ENCODE assay signal across 9 cellular contexts in genomic region chr5:141615991-141616715, GRCh38. TPM values are rescaled to one million over a fixed set of nuclear protein-coding genes. Genes with fewer than 3 reads are reported as not detected.
DNase-seq lines count a peak whose midpoint lies in the region; ATAC-seq and TF ChIP-seq lines count a peak whose summit lies in the region.
"Had no signal": no experiment of that assay in that cellular context is flagged by ENCODE, and none has a peak within 500 bp of the region (broad histone marks: within the 10 kb centered on the region; RNA-seq: fewer than 3 reads in every experiment).

No MANE protein-coding gene starts in this region.

- H3K36me3 Mint-ChIP-seq in T-helper 1 cell treated with Interleukin-12 subunit alpha and Interleukin-12 subunit beta and Interleukin-4 antibody, amounts not matched to agents 30 μg/mL and 1 μg/mL, for 36 hours (ENCODE audit: low read depth) = peaks cover 28% of the 10 kb centered on the region
- H3K36me3 Mint-ChIP-seq in effector memory CD8-positive, alpha-beta T cell (ENCODE audit: insufficient read depth) = peaks cover 39% of the 10 kb centered on the region

- H3K9me3 ChIP-seq in PC-9 (ENCODE audit: insufficient read depth, low read depth) (no peaks in the 10 kb centered on the region), skeletal muscle tissue (ENCODE audit: control insufficient read depth in 3 of 3, low read length in 3 of 3) (no peaks in the 10 kb centered on the region)

- peaks cover 37% of the 10 kb centered on the region for H3F3A ChIP-seq in PC-9 (ENCODE audit: insufficient read depth, low read depth)

- peak overlapping the region; percentile 32 for H3K27ac Mint-ChIP-seq in T-helper 1 cell treated with Interleukin-12 subunit alpha and Interleukin-12 subunit beta and Interleukin-4 antibody, amounts not matched to agents 30 μg/mL and 1 μg/mL, for 36 hours
- peak overlapping the region; percentile 92 to 94 for H3K27ac Mint-ChIP-seq in effector memory CD8-positive, alpha-beta T cell

- H3K36me3 ChIP-seq in PC-9 (ENCODE audit: low read depth) (peaks cover 14% of the 10 kb centered on the region), skeletal muscle tissue (ENCODE audit: control insufficient read depth in 3 of 3, insufficient read depth in 3 of 3, low read length in 3 of 3) (peaks cover 7 to 12% (median 10%) of the 10 kb centered on the region in 3 donors), H7 (replicated peaks; ENCODE audit: control insufficient read depth, insufficient read depth, low read length) (peaks cover 3% of the 10 kb centered on the region)

- H3K4me1 Mint-ChIP-seq in T-helper 1 cell treated with Interleukin-12 subunit alpha and Interleukin-12 subunit beta and Interleukin-4 antibody, amounts not matched to agents 30 μg/mL and 1 μg/mL, for 36 hours (ENCODE audit: low read depth) = peaks cover 51% of the 10 kb centered on the region
- H3K4me1 Mint-ChIP-seq in effector memory CD8-positive, alpha-beta T cell (ENCODE audit: low read depth in 2 of 2) = peaks cover 42 to 59% of the 10 kb centered on the region in 2 donors

- no peaks in the 10 kb centered on the region for H3K9me2 ChIP-seq in PC-9 (ENCODE audit: insufficient read depth)

- POLR2A ChIA-PET in PC-9 (lab: Charles Lee; ENCODE audit: unreplicated experiment) = interaction anchor here (0.6 to 0.7 kb wide), 2 partner anchors 12 to 1133 kb away, joined by 5 to 16 read pairs; no protein-coding TSS in a partner anchor

- no peak for TF ChIP-seq CTCF in PC-9 (conservative IDR thresholded peaks at IDR 0.05)

- H3K27me3 ChIP-seq in PC-9 (ENCODE audit: insufficient read depth, low read depth) (no peaks in the 10 kb centered on the region), skeletal muscle tissue (ENCODE audit: control insufficient read depth in 3 of 3, insufficient read depth in 3 of 3, low read length in 3 of 3) (no peaks in the 10 kb centered on the region), H7 (ENCODE audit: control insufficient read depth, insufficient read depth, low read length) (no peaks in the 10 kb centered on the region)

- peak overlapping the region; percentile 91 for H3K4me2 ChIP-seq in PC-9

- peak overlapping the region; percentile 99 for H3K4me3 Mint-ChIP-seq in T-helper 1 cell treated with Interleukin-12 subunit alpha and Interleukin-12 subunit beta and Interleukin-4 antibody, amounts not matched to agents 30 μg/mL and 1 μg/mL, for 36 hours
- peak overlapping the region; percentile 92 to 99 for H3K4me3 Mint-ChIP-seq in effector memory CD8-positive, alpha-beta T cell

- DNase-seq in T-helper 1 cell (no peak), PC-9 (no peak), NCI-H187 (lab: John Stamatoyannopoulos, UW) (no peak), H7 (no peak)
- no peak for DNase-seq in effector memory CD8-positive, alpha-beta T cell
- DNase-seq in stimulated activated CD4-positive, alpha-beta T cell treated with anti-CD3 and anti-CD28 coated beads, Interleukin-12 subunit alpha, Interleukin-12 subunit beta, amount 100 ng/mL, for 4 hours = no peak
- DNase-seq: stimulated activated CD4-positive, alpha-beta T cell treated with anti-CD3 and anti-CD28 coated beads, Interleukin-4, amount 100 ng/mL, for 1 hour had no signal

- H3K4me1 ChIP-seq in PC-9 (replicated peaks; ENCODE audit: insufficient read depth) (peaks cover 18% of the 10 kb centered on the region), skeletal muscle tissue (ENCODE audit: control insufficient read depth in 3 of 3, insufficient read depth in 3 of 3, low read length in 3 of 3) (peaks cover 27 to 43% (median 40%) of the 10 kb centered on the region in 3 donors)

- H3K9me3 Mint-ChIP-seq in T-helper 1 cell treated with Interleukin-12 subunit alpha and Interleukin-12 subunit beta and Interleukin-4 antibody, amounts not matched to agents 30 μg/mL and 1 μg/mL, for 36 hours = no peaks in the 10 kb centered on the region
- no peaks in the 10 kb centered on the region for H3K9me3 Mint-ChIP-seq in effector memory CD8-positive, alpha-beta T cell

- CTCF ChIA-PET in PC-9 (lab: Charles Lee) = no interaction called here

- H3K9ac ChIP-seq in skeletal muscle tissue (ENCODE audit: low read depth in 1 of 3, low read length in 3 of 3) = peak overlapping the region; percentile 23 to 96 (median 93)

- H3K4me3 ChIP-seq in PC-9 (no peak overlapping the region), skeletal muscle tissue (ENCODE audit: low read length in 3 of 3) (peak overlapping the region; percentile 70 to 84 (median 72)), H7 (ENCODE audit: insufficient read depth, low read depth, low read length) (no peak overlapping the region)

- no peak overlapping the region for H2AFZ ChIP-seq in PC-9

- H3K79me2 ChIP-seq in PC-9 (ENCODE audit: low read depth) = peaks cover 66% of the 10 kb centered on the region

- H3K27me3 Mint-ChIP-seq in T-helper 1 cell treated with Interleukin-12 subunit alpha and Interleukin-12 subunit beta and Interleukin-4 antibody, amounts not matched to agents 30 μg/mL and 1 μg/mL, for 36 hours (ENCODE audit: low read depth) = no peaks in the 10 kb centered on the region
- no peaks in the 10 kb centered on the region for H3K27me3 Mint-ChIP-seq in effector memory CD8-positive, alpha-beta T cell

- intact Hi-C loops in PC-9 (cut with micrococcal nuclease; ENCODE audit: unreplicated experiment) = no loop called here

- H4K20me1 ChIP-seq in PC-9 (ENCODE audit: insufficient read depth) = peaks cover 37% of the 10 kb centered on the region

- H3K27ac ChIP-seq in PC-9 = no peak overlapping the region
- H3K27ac ChIP-seq in skeletal muscle tissue (ENCODE audit: low read depth, low read length) = peak overlapping the region; percentile 96

- ATAC-seq in effector memory CD8-positive, alpha-beta T cell (replicated peaks) = no peak

- no TSS peak for BruUV-seq in PC-9 (replicated peaks; lab: Mats Ljungman, UMichigan)

RNA-seq across cellular contexts. Expression of gene DIAPH1, which starts 2.6 kb away (rescaled TPM):
- total RNA-seq in PC-9 (2021) (148 and 157 TPM in 2 replicates), skeletal muscle tissue (16.7 TPM)
- total RNA-seq in H7 (2014; rRNA removed; shearing (Covaris generic)) = 31.2 and 37.5 TPM in 2 replicates

RNA-seq across cellular contexts. Expression of gene HDAC3, which starts 20.5 kb away (rescaled TPM):
- 76.0 and 87.0 TPM in 2 replicates for total RNA-seq in PC-9 (2021)
- total RNA-seq in skeletal muscle tissue = 40.7 TPM
- total RNA-seq in H7 (2014; rRNA removed; shearing (Covaris generic)) = 81.3 and 82.7 TPM in 2 replicates

RNA-seq across cellular contexts. Expression of gene RELL2, which starts 20.6 kb away (rescaled TPM):
- total RNA-seq in PC-9 (2021) = 3.3 and 5.0 TPM in 2 replicates
- total RNA-seq in skeletal muscle tissue = under 0.01 TPM
- total RNA-seq in H7 (2014; rRNA removed; shearing (Covaris generic)) = 7.4 and 8.9 TPM in 2 replicates

RNA-seq across cellular contexts. Expression of gene FCHSD1, which starts 35.1 kb away (rescaled TPM):
- 36.4 and 36.6 TPM in 2 replicates for total RNA-seq in PC-9 (2021)
- 5.2 TPM for total RNA-seq in skeletal muscle tissue
- 17.3 and 22.3 TPM in 2 replicates for total RNA-seq in H7 (2014; rRNA removed; shearing (Covaris generic))

Comparison
In these comparisons a context has a peak if more than half of its experiments do, and no peak if none do; other contexts are left out.
1. H3K4me3 ChIP-seq: peak in skeletal muscle tissue (3 of 3); none in PC-9 (single experiment) and H7 (single experiment).